In the genomic region with DNA sequence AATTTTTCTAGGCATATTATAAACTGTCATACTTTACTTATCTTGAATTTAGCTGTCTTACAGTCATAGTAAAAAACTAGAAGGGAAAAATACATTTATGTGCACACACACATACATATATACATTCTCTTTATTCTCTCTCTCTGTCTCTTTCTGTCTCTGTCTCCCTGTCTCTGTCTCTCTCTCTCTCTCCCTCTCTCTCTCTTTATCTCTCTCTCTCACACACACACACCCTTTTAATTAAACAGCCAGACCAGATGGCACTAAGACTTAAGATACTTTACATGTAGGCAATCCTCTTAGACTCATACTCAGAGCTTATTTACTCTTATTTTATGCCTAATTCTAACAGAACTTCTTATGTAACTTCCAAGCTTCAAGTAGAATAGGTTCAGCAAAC, we compare ENCODE assay signal across 1 cellular context.
TF ChIP-seq lines count a peak whose summit lies in the region.

No MANE protein-coding gene starts in this region.

TF ChIP-seq in K562, 482 proteins besides CTCF, POLR2A, EP300 and RAD21 (continued from another document):
- TF ChIP-seq, protein P1, sequence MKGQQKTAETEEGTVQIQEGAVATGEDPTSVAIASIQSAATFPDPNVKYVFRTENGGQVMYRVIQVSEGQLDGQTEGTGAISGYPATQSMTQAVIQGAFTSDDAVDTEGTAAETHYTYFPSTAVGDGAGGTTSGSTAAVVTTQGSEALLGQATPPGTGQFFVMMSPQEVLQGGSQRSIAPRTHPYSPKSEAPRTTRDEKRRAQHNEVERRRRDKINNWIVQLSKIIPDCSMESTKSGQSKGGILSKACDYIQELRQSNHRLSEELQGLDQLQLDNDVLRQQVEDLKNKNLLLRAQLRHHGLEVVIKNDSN (CRISPR knock-in tag; IDR thresholded peaks at IDR 0.05): no peak
- TF ChIP-seq NCOR1 (IDR thresholded peaks at IDR 0.05): peak; percentile 59
- no peak for TF ChIP-seq MCM3 (IDR thresholded peaks at IDR 0.05)
- peak; percentile 78 for TF ChIP-seq DPF2 (IDR thresholded peaks at IDR 0.05)
- TF ChIP-seq EGR1 (conservative IDR thresholded peaks at IDR 0.05): no peak
- TF ChIP-seq ARID1B (IDR thresholded peaks at IDR 0.05): peak; percentile 83
- 0 out of 2 replicates have a peak, but pooled peaks have one; percentile 10 for TF ChIP-seq NFIC (IDR thresholded peaks at IDR 0.05)
- no peak for TF ChIP-seq ZNF282 (CRISPR knock-in tag; IDR thresholded peaks at IDR 0.05)
